ENCODE assay signal across 22 cellular contexts in the genomic region with DNA sequence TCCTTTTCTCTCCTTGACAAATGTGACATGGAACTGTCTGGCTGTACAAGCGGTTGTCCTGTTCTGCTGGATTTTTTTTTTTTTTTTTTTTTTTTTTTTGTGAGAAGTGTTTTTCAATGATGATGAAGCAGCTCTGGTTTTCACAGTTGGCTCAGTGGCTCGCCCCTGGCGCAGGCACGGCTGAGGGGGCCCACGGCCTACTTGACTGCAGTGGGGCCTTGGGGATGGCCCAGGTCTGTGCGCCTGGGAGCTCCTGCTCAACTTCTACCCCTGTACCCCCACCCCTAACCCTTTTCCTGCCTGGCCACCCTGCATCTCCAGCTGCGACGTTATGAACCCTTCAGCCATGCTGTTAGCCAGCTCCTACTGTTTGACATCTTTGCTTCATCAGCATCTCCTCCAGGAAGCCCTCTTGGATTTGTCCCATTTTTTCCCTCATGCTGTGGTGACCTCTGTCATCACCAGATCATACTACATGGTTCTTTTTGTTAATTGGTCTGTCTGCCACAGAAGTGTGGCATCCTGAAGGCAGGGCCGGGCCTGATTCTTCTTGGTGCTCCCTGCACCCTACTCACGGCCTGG.
"Had no signal": no experiment of that assay in that cellular context is flagged by ENCODE, and none has a peak within 500 bp of the region (broad histone marks: within the 10 kb centered on the region; RNA-seq: fewer than 3 reads in every experiment).

No MANE protein-coding gene starts in this region.

- H3K4me3 Mint-ChIP-seq: immature natural killer cell; mesothelial cell of epicardium; natural killer cell treated with Interleukin-12 subunit alpha and Interleukin-12 subunit beta and Interleukin-15 and Interleukin-18, amount 100 ng/mL, for 72 hours; stimulated activated effector memory CD8-positive, alpha-beta T cell treated with anti-CD3 and anti-CD28 coated beads, Interleukin-12 subunit alpha, Interleukin-12 subunit beta, amount 100 ng/mL, for 72 hours; type B pancreatic cell had no signal

- H3K36me3 ChIP-seq: ovary, stomach, tibial artery had no signal

- H3K27ac ChIP-seq: dorsolateral prefrontal cortex, ovary, stomach, tibial artery had no signal

- H3K27ac Mint-ChIP-seq: immature natural killer cell; mesothelial cell of epicardium; natural killer cell treated with Interleukin-12 subunit alpha and Interleukin-12 subunit beta and Interleukin-15 and Interleukin-18, amount 100 ng/mL, for 72 hours; stimulated activated effector memory CD8-positive, alpha-beta T cell treated with anti-CD3 and anti-CD28 coated beads, Interleukin-12 subunit alpha, Interleukin-12 subunit beta, amount 100 ng/mL, for 72 hours; type B pancreatic cell had no signal

- DNase-seq: effector CD4-positive, alpha-beta T cell; hypothalamus; immature natural killer cell; islet precursor cell; mesenchymal stem cell; mucosa of descending colon; naive B cell; occipital lobe; retina; stimulated activated CD4-positive, alpha-beta T cell treated with anti-CD3 and anti-CD28 coated beads, Interleukin-2, amount 100 ng/mL, for 24 hours; stimulated activated CD4-positive, alpha-beta T cell treated with anti-CD3 and anti-CD28 coated beads, Interleukin-4, amount 100 ng/mL, for 24 hours; stimulated activated naive CD4-positive, alpha-beta T cell treated with Interleukin-2 at 50 U/mL for 16 hours; stomach; tibial artery had no signal

- H3K27me3 ChIP-seq: ovary, tibial artery had no signal

- H3K9me3 Mint-ChIP-seq: immature natural killer cell; mesothelial cell of epicardium; natural killer cell treated with Interleukin-12 subunit alpha and Interleukin-12 subunit beta and Interleukin-15 and Interleukin-18, amount 100 ng/mL, for 72 hours; stimulated activated effector memory CD8-positive, alpha-beta T cell treated with anti-CD3 and anti-CD28 coated beads, Interleukin-12 subunit alpha, Interleukin-12 subunit beta, amount 100 ng/mL, for 72 hours; type B pancreatic cell had no signal

- H3K4me1 Mint-ChIP-seq: immature natural killer cell, naive B cell had no signal

- ATAC-seq: left lobe of liver; mucosa of descending colon; natural killer cell treated with Interleukin-12 subunit alpha and Interleukin-12 subunit beta and Interleukin-15 and Interleukin-18, amount 100 ng/mL, for 72 hours; sciatic nerve had no signal

- H3K4me3 ChIP-seq: dorsolateral prefrontal cortex, mucosa of descending colon, ovary, stomach, tibial artery had no signal

- H3K36me3 Mint-ChIP-seq: immature natural killer cell; mesothelial cell of epicardium; naive B cell; natural killer cell treated with Interleukin-12 subunit alpha and Interleukin-12 subunit beta and Interleukin-15 and Interleukin-18, amount 100 ng/mL, for 72 hours; stimulated activated effector memory CD8-positive, alpha-beta T cell treated with anti-CD3 and anti-CD28 coated beads, Interleukin-12 subunit alpha, Interleukin-12 subunit beta, amount 100 ng/mL, for 72 hours; type B pancreatic cell had no signal

- H3K9me3 ChIP-seq: mucosa of descending colon, ovary, stomach, tibial artery had no signal
